In genomic region chr22:41780714-41781507, GRCh38 we compare ENCODE assay signal across 8 cellular contexts. TPM values are rescaled to one million over a fixed set of nuclear protein-coding genes. Genes with fewer than 3 reads are reported as not detected.
DNase-seq lines count a peak whose midpoint lies in the region; ATAC-seq and TF ChIP-seq lines count a peak whose summit lies in the region.

No MANE protein-coding gene starts in this region.

- no CpG with 5 or more reads among the region's 11 CpGs for WGBS in neuronal stem cell (ENCODE audit: extremely low coverage in 2 of 2, insufficient read length in 2 of 2, insufficient replicate concordance in 1 of 2), 2 donors
- whole genome bisulfite sequencing in thyroid gland, 2 donors, result 58 to 60% methylated on average over 11 of the region's 11 CpGs

- no peak overlapping the region for H4K91ac ChIP-seq in neuronal stem cell (ENCODE audit: low read depth, low read length, poor library complexity)

- H3K4me1 ChIP-seq in neuronal stem cell (ENCODE audit: control insufficient read depth in 2 of 2, insufficient read depth in 1 of 2, low read depth in 1 of 2, low read length in 2 of 2), result peaks cover 4 to 5% of the 10 kb centered on the region in 2 donors
- H3K4me1 ChIP-seq in thyroid gland, result no peaks in the 10 kb centered on the region

- no peak overlapping the region for H3K4me2 ChIP-seq in neuronal stem cell (ENCODE audit: insufficient read depth, low read length, poor library complexity, severe bottlenecking)

- H3K4me3 ChIP-seq in neuronal stem cell (ENCODE audit: low read length in 2 of 2) (no peak overlapping the region), thyroid gland (replicated peaks in 1 of 3) (no peak overlapping the region)

- peaks cover 0 to 37% (median 0%) of the 10 kb centered on the region in 3 experiments for H3K27me3 ChIP-seq in neuronal stem cell (ENCODE audit: control insufficient read depth in 3 of 3, insufficient read depth in 3 of 3, low read depth in 1 of 3, low read length in 3 of 3)
- H3K27me3 ChIP-seq in thyroid gland, result no peaks in the 10 kb centered on the region

- H4K8ac ChIP-seq in neuronal stem cell (ENCODE audit: low read depth, low read length), result no peak overlapping the region

- peak overlapping the region; percentile 83 for H2AFZ ChIP-seq in neuronal stem cell (ENCODE audit: low read length)

- no peak overlapping the region for H2BK15ac ChIP-seq in neuronal stem cell (ENCODE audit: low read length)

- no peaks in the 10 kb centered on the region for H3K36me3 ChIP-seq in neuronal stem cell (replicated peaks in 1 of 2; ENCODE audit: control insufficient read depth in 2 of 2, insufficient read depth in 2 of 2, low read length in 2 of 2)
- H3K36me3 ChIP-seq in thyroid gland, result no peaks in the 10 kb centered on the region

- no peak overlapping the region for H3K27ac ChIP-seq in neuronal stem cell (replicated peaks; ENCODE audit: low read length)
- no peak overlapping the region for H3K27ac ChIP-seq in thyroid gland

- H2BK12ac ChIP-seq in neuronal stem cell (ENCODE audit: low read length), result no peak overlapping the region

- peak; percentile 24 for DNase-seq in AG08395 (ENCODE audit: low spot score)
- DNase-seq in dermis microvascular lymphatic vessel endothelial cell (ENCODE audit: low read depth in 2 of 2), result peak; percentile 63 to 77
- no peak for DNase-seq in neuronal stem cell (ENCODE audit: low spot score)
- peak; percentile 29 to 43 for DNase-seq in thyroid gland
- no peak for DNase-seq in cerebellum (ENCODE audit: low spot score)

- H2AK5ac ChIP-seq in neuronal stem cell (ENCODE audit: low read depth, low read length), result no peak overlapping the region

- no peak overlapping the region for H3K9ac ChIP-seq in neuronal stem cell (ENCODE audit: low read depth, low read length, poor library complexity)

- no peaks in the 10 kb centered on the region for H3K79me1 ChIP-seq in neuronal stem cell (ENCODE audit: low read depth, low read length)

- no peak overlapping the region for H2BK5ac ChIP-seq in neuronal stem cell (ENCODE audit: low read length)

- H2BK120ac ChIP-seq in neuronal stem cell (ENCODE audit: low read depth, low read length), result no peak overlapping the region

- H3K14ac ChIP-seq in neuronal stem cell (ENCODE audit: low read length), result no peak overlapping the region

- TF ChIP-seq CTCF in thyroid gland (IDR thresholded peaks at IDR 0.05), result no peak

- intact Hi-C loops in thyroid gland (cut with DNase I), result no loop called here

- no peak overlapping the region for H3K4ac ChIP-seq in neuronal stem cell (ENCODE audit: low read length)

- H3K9me3 ChIP-seq in neuronal stem cell (replicated peaks in 1 of 2; ENCODE audit: control insufficient read depth in 2 of 2, insufficient read depth in 1 of 2, low read depth in 1 of 2, low read length in 2 of 2) (no peaks in the 10 kb centered on the region), thyroid gland (no peaks in the 10 kb centered on the region)

- no peak overlapping the region for H3K18ac ChIP-seq in neuronal stem cell (ENCODE audit: low read length)

- ATAC-seq in GM19395 (IDR thresholded peaks at IDR 0.05; ENCODE audit: unreplicated experiment) (peak; percentile 84), HG03520 (IDR thresholded peaks at IDR 0.05; ENCODE audit: unreplicated experiment) (peak; percentile 67)
- ATAC-seq in activated CD4-positive, CD25-positive, alpha-beta regulatory T cell treated with anti-CD3 and anti-CD28 coated beads, Interleukin-2, amount 50 U/mL, for 24 hours, result peak; percentile 97 to 99

- no peak overlapping the region for H3K23ac ChIP-seq in neuronal stem cell (ENCODE audit: low read depth, low read length, poor library complexity)

- TF ChIP-seq POLR2A in thyroid gland (IDR thresholded peaks at IDR 0.05), result peak in 1 of 2 donors; percentile 27

RNA-seq across cellular contexts. Expression of gene CCDC134, which starts 19.6 kb away (rescaled TPM):
- total RNA-seq in dermis microvascular lymphatic vessel endothelial cell (3.7 and 4.2 TPM in 2 replicates), thyroid gland (10 to 100 TPM in 3 of 4 donors, 1 to 10 TPM in 1; 6.6 to 18.8 (median 14.4) TPM), cerebellum (13.0 TPM)
- polyA plus RNA-seq in neuronal stem cell (2013, experiment 1 of 2), result 6.9 TPM
- 7.1 TPM for polyA plus RNA-seq in neuronal stem cell (2013, experiment 2 of 2)

RNA-seq across cellular contexts. Expression of gene SREBF2, which starts 52.0 kb away (rescaled TPM):
- total RNA-seq in dermis microvascular lymphatic vessel endothelial cell, result 41.0 and 68.7 TPM in 2 replicates
- 115 TPM for polyA plus RNA-seq in neuronal stem cell (2013, experiment 1 of 2)
- polyA plus RNA-seq in neuronal stem cell (2013, experiment 2 of 2), result 114 TPM
- 10 to 100 TPM; 34.4 to 91.8 (median 63.7) TPM for total RNA-seq in thyroid gland
- 73.8 TPM for total RNA-seq in cerebellum

Comparison
In these comparisons a context has a peak if more than half of its experiments do, and no peak if none do; other contexts are left out.
1. DNase-seq: peak in AG08395 (single experiment), dermis microvascular lymphatic vessel endothelial cell (2 of 2) and thyroid gland (2 of 2); none in neuronal stem cell (single experiment) and cerebellum (single experiment).
2. Peak in every context shown above with its lines, with median percentiles within 50 percentile points of each other: ATAC-seq.